16 cellular contexts compared by ENCODE assay signal in genomic region chr4:117771647-117772337, GRCh38.
DNase-seq lines count a peak whose midpoint lies in the region; FAIRE-seq and TF ChIP-seq lines count a peak whose summit lies in the region.
"Had no signal": no experiment of that assay in that cellular context is flagged by ENCODE, and none has a peak within 500 bp of the region (broad histone marks: within the 10 kb centered on the region; RNA-seq: fewer than 3 reads in every experiment).

No MANE protein-coding gene starts in this region.

- peak; percentile 48 for DNase-seq in DMS53 (lab: John Stamatoyannopoulos, UW)
- DNase-seq in DMS53 treated with DMSO at 0.1 percent for 48 hours (lab: John Stamatoyannopoulos, UW; ENCODE audit: unreplicated experiment) = no peak
- DNase-seq in epithelial cell of proximal tubule (ENCODE audit: low read depth) = no peak
- peak; percentile 26 for DNase-seq in osteoblast (ENCODE audit: insufficient read length, low spot score, missing footprints)
- DNase-seq in RCC 7860 (ENCODE audit: low spot score) = no peak
- DNase-seq in esophagus muscularis mucosa (ENCODE audit: extremely low spot score) = no peak
- DNase-seq in medulla oblongata (ENCODE audit: extremely low spot score) = no peak
- DNase-seq: activated CD4-positive, alpha-beta memory T cell treated with anti-CD3 and anti-CD28 coated beads for 36 hours; amygdala; CD4-positive, alpha-beta T cell; GDM1; NCI-H187 treated with DMSO at 0.1 percent for 48 hours; stimulated activated CD4-positive, alpha-beta T cell treated with anti-CD3 and anti-CD28 coated beads, Interleukin-15, amount 100 ng/mL, for 24 hours had no signal

- H3K4me2 ChIP-seq in OCI-LY1 (ENCODE audit: low read length) (no peak overlapping the region), osteoblast (ENCODE audit: insufficient read depth, low read length) (no peak overlapping the region)

- H2AFZ ChIP-seq in OCI-LY1 (ENCODE audit: low read length) = no peak overlapping the region
- H2AFZ ChIP-seq in osteoblast (ENCODE audit: low read length) = no peak overlapping the region

- WGBS in esophagus muscularis mucosa = 68% methylated on average over 6 of the region's 6 CpGs

- H3K4me1 ChIP-seq in OCI-LY1 (ENCODE audit: insufficient read depth, low read length, severe bottlenecking) = no peaks in the 10 kb centered on the region
- no peaks in the 10 kb centered on the region for H3K4me1 ChIP-seq in osteoblast (ENCODE audit: insufficient read depth, low read length)
- no peaks in the 10 kb centered on the region for H3K4me1 ChIP-seq in esophagus muscularis mucosa
- H3K4me1 ChIP-seq: SJCRH30 had no signal

- H3K79me2 ChIP-seq in OCI-LY1 (ENCODE audit: insufficient read depth, low read length) (no peaks in the 10 kb centered on the region), osteoblast (ENCODE audit: insufficient read depth, low read length) (no peaks in the 10 kb centered on the region)

- no peak for TF ChIP-seq EP300 in esophagus muscularis mucosa (IDR thresholded peaks at IDR 0.05)

- H3F3A ChIP-seq in OCI-LY1 (ENCODE audit: insufficient read depth, low read length) = no peaks in the 10 kb centered on the region

- H3K9me2 ChIP-seq in OCI-LY1 (ENCODE audit: low read depth, low read length) = no peaks in the 10 kb centered on the region

- no peak for FAIRE-seq in RCC 7860 (lab: Jason Lieb, UNC)
- FAIRE-seq: TTC549 had no signal

- H3K9me3 ChIP-seq in OCI-LY1 (ENCODE audit: low read length) (no peaks in the 10 kb centered on the region), osteoblast (ENCODE audit: low read depth, low read length) (peaks cover 3% of the 10 kb centered on the region), esophagus muscularis mucosa (no peaks in the 10 kb centered on the region)
- H3K9me3 ChIP-seq: SJCRH30 had no signal

- H3K36me3 ChIP-seq in OCI-LY1 (ENCODE audit: insufficient read depth, low read length) = no peaks in the 10 kb centered on the region
- no peaks in the 10 kb centered on the region for H3K36me3 ChIP-seq in osteoblast (ENCODE audit: insufficient read depth, low read length)
- no peaks in the 10 kb centered on the region for H3K36me3 ChIP-seq in esophagus muscularis mucosa
- H3K36me3 ChIP-seq: SJCRH30 had no signal

- H3K9ac ChIP-seq in OCI-LY1 (ENCODE audit: low read length) = no peak overlapping the region

- H3K27me3 ChIP-seq in OCI-LY1 (ENCODE audit: insufficient read depth, low read length) (no peaks in the 10 kb centered on the region), osteoblast (ENCODE audit: insufficient read depth, low read length) (no peaks in the 10 kb centered on the region), esophagus muscularis mucosa (no peaks in the 10 kb centered on the region)
- H3K27me3 ChIP-seq: SJCRH30 had no signal

- no peaks in the 10 kb centered on the region for H4K20me1 ChIP-seq in OCI-LY1 (ENCODE audit: insufficient read depth, low read length)
- H4K20me1 ChIP-seq in osteoblast (ENCODE audit: insufficient read depth, low read length) = no peaks in the 10 kb centered on the region

- H3K27ac ChIP-seq in OCI-LY1 (ENCODE audit: low read depth, low read length, poor library complexity, severe bottlenecking) (no peak overlapping the region), osteoblast (ENCODE audit: low read depth, low read length) (no peak overlapping the region), esophagus muscularis mucosa (replicated peaks in 1 of 4) (no peak overlapping the region)
- H3K27ac ChIP-seq: SJCRH30 had no signal

- H3K4me3 ChIP-seq in OCI-LY1 (ENCODE audit: low read depth, low read length, poor library complexity, severe bottlenecking) (no peak overlapping the region), epithelial cell of proximal tubule (ENCODE audit: low read depth, low read length) (no peak overlapping the region), osteoblast (ENCODE audit: insufficient read depth, low read length) (no peak overlapping the region), esophagus muscularis mucosa (no peak overlapping the region)
- H3K4me3 ChIP-seq: SJCRH30 had no signal

- intact Hi-C loops in esophagus muscularis mucosa (cut with DNase I) = no loop called here

- no peak for TF ChIP-seq POLR2A in esophagus muscularis mucosa (IDR thresholded peaks at IDR 0.05; ENCODE audit: low read depth)

- TF ChIP-seq CTCF in OCI-LY1 (IDR thresholded peaks at IDR 0.05; ENCODE audit: low read length) (peak; percentile 26; the same call in 1 of the 2 replicates), epithelial cell of proximal tubule (conservative IDR thresholded peaks at IDR 0.05; ENCODE audit: low read depth, low read length) (peak; percentile 36), osteoblast (IDR thresholded peaks at IDR 0.05; ENCODE audit: extremely low read depth, low read depth, low read length) (no peak), esophagus muscularis mucosa (IDR thresholded peaks at IDR 0.05) (no peak)

Comparison
In these comparisons a context has a peak if more than half of its experiments do, and no peak if none do; other contexts are left out.
1. DNase-seq: peak in DMS53 (single experiment) and osteoblast (single experiment); none in DMS53 treated with DMSO at 0.1 percent for 48 hours (single experiment), epithelial cell of proximal tubule (single experiment), RCC 7860 (single experiment), esophagus muscularis mucosa (single experiment) and medulla oblongata (single experiment).
2. CTCF ChIP-seq: peak in OCI-LY1 (single experiment) and epithelial cell of proximal tubule (single experiment); none in osteoblast (single experiment) and esophagus muscularis mucosa (0 of 3).